10 cellular contexts compared by ENCODE assay signal in genomic region chr1:1212780-1213152, GRCh38. TPM values are rescaled to one million over a fixed set of nuclear protein-coding genes. Genes with fewer than 3 reads are reported as not detected.
DNase-seq lines count a peak whose midpoint lies in the region; ATAC-seq, FAIRE-seq and TF ChIP-seq lines count a peak whose summit lies in the region.
"Had no signal": no experiment of that assay in that cellular context is flagged by ENCODE, and none has a peak within 500 bp of the region (broad histone marks: within the 10 kb centered on the region; RNA-seq: fewer than 3 reads in every experiment).

No MANE protein-coding gene starts in this region.

- no peak for TF ChIP-seq POLR2A in IMR-90 (IDR thresholded peaks at IDR 0.05; ENCODE audit: low read depth, low read length)

- no peaks in the 10 kb centered on the region for H3K9me1 ChIP-seq in IMR-90 (ENCODE audit: insufficient read depth, low read length)

- no peak overlapping the region for H4K8ac ChIP-seq in IMR-90 (ENCODE audit: low read depth in 2 of 2, low read length in 2 of 2)

- peaks cover 9% of the 10 kb centered on the region for H3K36me3 Mint-ChIP-seq in activated naive CD4-positive, alpha-beta T cell treated with anti-CD3 and anti-CD28 coated beads, Interleukin-2, amount 10 ng/mL, durations not matched to agents 7 days and 5 days
- peaks cover 2% of the 10 kb centered on the region for H3K36me3 Mint-ChIP-seq in memory B cell

- H3K27me3 Mint-ChIP-seq in activated naive CD4-positive, alpha-beta T cell treated with anti-CD3 and anti-CD28 coated beads, Interleukin-2, amount 10 ng/mL, durations not matched to agents 7 days and 5 days, result peaks cover 32% of the 10 kb centered on the region
- H3K27me3 Mint-ChIP-seq in memory B cell, result peaks cover 7% of the 10 kb centered on the region

- 66% methylated on average over 10 of the region's 18 CpGs; no CpG with 5 or more reads in 1 of the 2 experiments for WGBS in IMR-90 (ENCODE audit: extremely low coverage in 2 of 2, insufficient read length in 1 of 2), 2 experiments

- peaks cover 8% of the 10 kb centered on the region for H4K20me1 ChIP-seq in IMR-90 (ENCODE audit: insufficient read depth, low read length)

- DNase-seq in AML-193 (lab: John Stamatoyannopoulos, UW) (peak; percentile 53 to 65), IMR-90 (peak; percentile 11), memory B cell (ENCODE audit: low spot score in 2 of 2) (no peak), HEK293T (ENCODE audit: extremely low spot score) (no peak), NOMO-1 treated with dmso at 0.1 percent for 144 hours (lab: John Stamatoyannopoulos, UW; ENCODE audit: unreplicated experiment) (no peak), urothelium cell line (ENCODE audit: low spot score) (no peak)
- DNase-seq in activated naive CD4-positive, alpha-beta T cell treated with anti-CD3 and anti-CD28 coated beads, Interleukin-2, amount 10 ng/mL, durations not matched to agents 7 days and 5 days, result peak; percentile 63

- H4K5ac ChIP-seq in IMR-90 (ENCODE audit: low read depth, low read length), result no peak overlapping the region

- H3K4me2 ChIP-seq in IMR-90 (ENCODE audit: low read depth, low read length), result no peak overlapping the region

- H3K4me3 Mint-ChIP-seq in activated naive CD4-positive, alpha-beta T cell treated with anti-CD3 and anti-CD28 coated beads, Interleukin-2, amount 10 ng/mL, durations not matched to agents 7 days and 5 days, result peak overlapping the region; percentile 5
- H3K4me3 Mint-ChIP-seq in memory B cell, result no peak overlapping the region

- no peak overlapping the region for H2BK20ac ChIP-seq in IMR-90 (ENCODE audit: low read depth, low read length)

- no peak for TF ChIP-seq CTCF in IMR-90 (conservative IDR thresholded peaks at IDR 0.05; ENCODE audit: low read depth, low read length)

- intact Hi-C loops in IMR-90 (cut with micrococcal nuclease), result no loop called here

- H4K91ac ChIP-seq in IMR-90 (ENCODE audit: insufficient read depth, low read depth, low read length), result no peak overlapping the region

- no peak for TF ChIP-seq RAD21 in IMR-90 (IDR thresholded peaks at IDR 0.05; ENCODE audit: low read length)

- CTCF ChIA-PET in IMR-90 (lab: Yijun Ruan, JAX), result no interaction called here
- CTCF ChIA-PET in activated naive CD4-positive, alpha-beta T cell treated with anti-CD3 and anti-CD28 coated beads, Interleukin-2, amount 10 ng/mL, durations not matched to agents 7 days and 5 days (lab: Charles Lee), result interaction anchor here (1.4 kb wide), 1 partner anchor 90 kb away, joined by 5 read pairs; no protein-coding TSS in a partner anchor
- CTCF ChIA-PET in HEK293T (lab: Yijun Ruan, JAX), result no interaction called here

- no peak overlapping the region for H3K27ac Mint-ChIP-seq in activated naive CD4-positive, alpha-beta T cell treated with anti-CD3 and anti-CD28 coated beads, Interleukin-2, amount 10 ng/mL, durations not matched to agents 7 days and 5 days
- H3K27ac Mint-ChIP-seq in memory B cell, result no peak overlapping the region

- H3K18ac ChIP-seq in IMR-90 (ENCODE audit: low read depth, low read length), result no peak overlapping the region

- ATAC-seq in IMR-90 (ENCODE audit: low read depth) (no peak), memory B cell (ENCODE audit: low read depth) (peak; percentile 14), GM21390 (IDR thresholded peaks at IDR 0.05; ENCODE audit: unreplicated experiment) (no peak)

- POLR2A ChIA-PET in IMR-90 (lab: Charles Lee; ENCODE audit: unreplicated experiment) (no interaction called here), HEK293T (lab: Yijun Ruan, JAX) (no interaction called here)

- no peak overlapping the region for H2BK120ac ChIP-seq in IMR-90 (ENCODE audit: low read depth, low read length)

- no peak overlapping the region for H3K23ac ChIP-seq in IMR-90 (ENCODE audit: low read depth, low read length)

- H2AFZ ChIP-seq in IMR-90 (replicated peaks; ENCODE audit: low read length, poor library complexity), result no peak overlapping the region

- BruUV-seq in IMR-90 (replicated peaks; lab: Mats Ljungman, UMichigan), result no TSS peak

- no peak overlapping the region for H3K14ac ChIP-seq in IMR-90 (replicated peaks; ENCODE audit: low read depth, low read length)

- no peak overlapping the region for H2BK5ac ChIP-seq in IMR-90 (ENCODE audit: low read depth, low read length, poor library complexity, severe bottlenecking)

- peaks cover 43% of the 10 kb centered on the region for H3K4me1 Mint-ChIP-seq in activated naive CD4-positive, alpha-beta T cell treated with anti-CD3 and anti-CD28 coated beads, Interleukin-2, amount 10 ng/mL, durations not matched to agents 7 days and 5 days
- peaks cover 27% of the 10 kb centered on the region for H3K4me1 Mint-ChIP-seq in memory B cell

- no peak for FAIRE-seq in urothelium cell line (lab: Jason Lieb, UNC)
- FAIRE-seq: bronchial epithelial cell had no signal

- no peaks in the 10 kb centered on the region for H3K27me3 ChIP-seq in IMR-90 (ENCODE audit: control insufficient read depth, insufficient read depth, low read length)

- H3K4me1 ChIP-seq in IMR-90 (ENCODE audit: control insufficient read depth, insufficient read depth, low read length), result peaks cover 9% of the 10 kb centered on the region

- in situ Hi-C loops in IMR-90 (cut with MboI; ENCODE audit: low sequenced_read_pairs), result no loop called here

- no peak overlapping the region for H3K4me3 ChIP-seq in IMR-90 (ENCODE audit: insufficient read depth, low read depth, low read length)

- dilution Hi-C loops in IMR-90 (cut with HindIII; ENCODE audit: low sequenced_read_pairs, unreplicated experiment), result no loop called here

- no peaks in the 10 kb centered on the region for H3K9me3 Mint-ChIP-seq in activated naive CD4-positive, alpha-beta T cell treated with anti-CD3 and anti-CD28 coated beads, Interleukin-2, amount 10 ng/mL, durations not matched to agents 7 days and 5 days
- no peaks in the 10 kb centered on the region for H3K9me3 Mint-ChIP-seq in memory B cell

- H3K36me3 ChIP-seq in IMR-90 (ENCODE audit: control insufficient read depth, insufficient read depth, low read length), result peaks cover 18% of the 10 kb centered on the region

- H3K4ac ChIP-seq in IMR-90 (ENCODE audit: low read depth, low read length), result no peak overlapping the region

- no peak overlapping the region for H3K56ac ChIP-seq in IMR-90 (ENCODE audit: extremely low read depth, insufficient read depth, low read length)

- no peak overlapping the region for H2AK5ac ChIP-seq in IMR-90 (ENCODE audit: low read depth, low read length)

- H3K9me3 ChIP-seq in IMR-90 (ENCODE audit: control insufficient read depth, insufficient read depth, low read length), result no peaks in the 10 kb centered on the region

- H3K9ac ChIP-seq in IMR-90 (ENCODE audit: low read depth, low read length), result no peak overlapping the region

- H2BK15ac ChIP-seq in IMR-90 (ENCODE audit: low read depth, low read length), result no peak overlapping the region

- H3K79me1 ChIP-seq in IMR-90 (ENCODE audit: low read depth in 1 of 2, low read length in 2 of 2), result 0 out of 4 replicates have a peak, but pooled peaks cover 0 to 6% of the 10 kb centered on the region in 2 experiments

- H2AK9ac ChIP-seq in IMR-90 (replicated peaks; ENCODE audit: low read depth, low read length, poor library complexity), result no peak overlapping the region

- no peak overlapping the region for H3K27ac ChIP-seq in IMR-90 (ENCODE audit: insufficient read depth, low read length)

TF ChIP-seq in IMR-90, 13 proteins besides CTCF, POLR2A, EP300 and RAD21 (continues in another document):
- TF ChIP-seq MXI1 (IDR thresholded peaks at IDR 0.05; ENCODE audit: borderline replicate concordance, low read depth, low read length) (no peak), NFE2L2 (IDR thresholded peaks at IDR 0.05; ENCODE audit: low read depth, low read length) (no peak), FOS (IDR thresholded peaks at IDR 0.05; ENCODE audit: low read depth, low read length) (no peak)

TF ChIP-seq in HEK293T, 16 proteins besides CTCF, POLR2A, EP300 and RAD21:
- TF ChIP-seq L3MBTL2 (conservative IDR thresholded peaks at IDR 0.05), result no peak
- TF ChIP-seq ARNT (IDR thresholded peaks at IDR 0.05), result no peak
- no peak for TF ChIP-seq SP1 (IDR thresholded peaks at IDR 0.05)
- no peak for TF ChIP-seq ZNF384 (IDR thresholded peaks at IDR 0.05)
- no peak for TF ChIP-seq SUZ12 (IDR thresholded peaks at IDR 0.05)
- no peak for TF ChIP-seq FOXK2 (IDR thresholded peaks at IDR 0.05)

RNA-seq across cellular contexts. Expression of gene TNFRSF4, which starts 1.2 kb away (rescaled TPM):
- total RNA-seq in IMR-90 (2012; rRNA removed), result not detected in 2 replicates
- polyA plus RNA-seq in IMR-90 (2012; rRNA removed), result 0.15 and 0.44 TPM in 2 replicates
- polyA plus RNA-seq in IMR-90 (2012; cell fraction: cytosol; rRNA removed), result 0.23 and 0.40 TPM in 2 replicates
- polyA plus RNA-seq in IMR-90 (2012; cell fraction: nucleus; rRNA removed; ENCODE audit: low replicate concordance), result 0.63 and 1.3 TPM in 2 replicates
- total RNA-seq: bronchial epithelial cell had no signal

RNA-seq across cellular contexts. Expression of gene TNFRSF18, which starts 6.4 kb away (rescaled TPM):
- total RNA-seq in IMR-90 (2012; rRNA removed), result 0.18 TPM in 1 of 2 replicates, not detected in the other
- polyA plus RNA-seq in IMR-90 (2012; rRNA removed), result 1.0 and 1.2 TPM in 2 replicates
- 0.23 and 0.65 TPM in 2 replicates for polyA plus RNA-seq in IMR-90 (2012; cell fraction: cytosol; rRNA removed)
- 4.4 and 10.1 TPM in 2 replicates for polyA plus RNA-seq in IMR-90 (2012; cell fraction: nucleus; rRNA removed; ENCODE audit: low replicate concordance)
- total RNA-seq: bronchial epithelial cell, HT1080 had no signal

RNA-seq across cellular contexts. Expression of gene SDF4, which starts 19.0 kb away (rescaled TPM):
- 57.0 and 69.4 TPM in 2 replicates for total RNA-seq in IMR-90 (2012; rRNA removed)
- polyA plus RNA-seq in IMR-90 (2012; rRNA removed), result 250 and 252 TPM in 2 replicates
- polyA plus RNA-seq in IMR-90 (2012; cell fraction: cytosol; rRNA removed), result 292 and 384 TPM in 2 replicates
- 224 and 287 TPM in 2 replicates for polyA plus RNA-seq in IMR-90 (2012; cell fraction: nucleus; rRNA removed; ENCODE audit: low replicate concordance)

RNA-seq across cellular contexts. Expression of gene B3GALT6, which starts 19.3 kb away (rescaled TPM):
- 12.2 and 18.3 TPM in 2 replicates for total RNA-seq in IMR-90 (2012; rRNA removed)
- 23.0 and 29.2 TPM in 2 replicates for polyA plus RNA-seq in IMR-90 (2012; rRNA removed)
- 24.3 and 37.0 TPM in 2 replicates for polyA plus RNA-seq in IMR-90 (2012; cell fraction: cytosol; rRNA removed)
- polyA plus RNA-seq in IMR-90 (2012; cell fraction: nucleus; rRNA removed; ENCODE audit: low replicate concordance), result 10.2 and 16.5 TPM in 2 replicates

RNA-seq across cellular contexts. Expression of gene C1QTNF12, which starts 33.8 kb away (rescaled TPM):
- total RNA-seq in IMR-90 (2012; rRNA removed), result 0.36 TPM in 1 of 2 replicates, not detected in the other
- polyA plus RNA-seq in IMR-90 (2012; rRNA removed), result 1.1 and 2.6 TPM in 2 replicates
- 0.65 and 0.84 TPM in 2 replicates for polyA plus RNA-seq in IMR-90 (2012; cell fraction: cytosol; rRNA removed)
- polyA plus RNA-seq in IMR-90 (2012; cell fraction: nucleus; rRNA removed; ENCODE audit: low replicate concordance), result 8.4 and 27.4 TPM in 2 replicates

Comparison
In these comparisons a context has a peak if more than half of its experiments do, and no peak if none do; other contexts are left out.
1. DNase-seq: peak in AML-193 (2 of 2), IMR-90 (single experiment) and activated naive CD4-positive, alpha-beta T cell treated with anti-CD3 and anti-CD28 coated beads, Interleukin-2, amount 10 ng/mL, durations not matched to agents 7 days and 5 days (single experiment); none in memory B cell (0 of 2), HEK293T (single experiment), NOMO-1 treated with dmso at 0.1 percent for 144 hours (single experiment) and urothelium cell line (single experiment).